15 cellular contexts compared by ENCODE assay signal in the genomic region with DNA sequence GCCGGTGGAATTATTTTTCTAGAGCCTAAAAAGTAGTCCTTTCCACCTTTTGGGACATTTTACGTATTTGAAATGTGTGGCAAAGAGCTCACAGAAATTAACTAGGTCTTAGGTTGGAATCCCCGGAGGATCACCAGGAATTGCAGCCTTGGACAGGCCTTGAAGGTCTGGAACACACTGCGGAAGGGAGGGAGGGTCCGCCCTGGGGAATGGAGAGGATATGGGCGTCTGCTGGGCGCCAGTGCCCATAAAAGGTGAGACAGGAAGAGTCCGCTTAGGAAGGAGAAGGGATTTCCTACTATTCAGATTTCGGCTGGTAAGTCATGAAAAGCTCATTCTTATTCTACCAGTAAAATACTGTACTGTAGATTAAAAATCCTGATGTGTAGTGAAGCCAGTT.
DNase-seq lines count a peak whose midpoint lies in the region; ATAC-seq lines count a peak whose summit lies in the region.
"Had no signal": no experiment of that assay in that cellular context is flagged by ENCODE, and none has a peak within 500 bp of the region (broad histone marks: within the 10 kb centered on the region; RNA-seq: fewer than 3 reads in every experiment).

No MANE protein-coding gene starts in this region.

- no peak overlapping the region for H3K9ac ChIP-seq in skeletal muscle tissue (ENCODE audit: low read depth in 1 of 3, low read length in 3 of 3)
- H3K9ac ChIP-seq: GM23248 had no signal

- H3K4me1 ChIP-seq in SJSA1 (replicated peaks): peaks cover 51% of the 10 kb centered on the region
- peaks cover 14 to 27% (median 25%) of the 10 kb centered on the region in 3 donors for H3K4me1 ChIP-seq in skeletal muscle tissue (ENCODE audit: control insufficient read depth in 3 of 3, insufficient read depth in 3 of 3, low read length in 3 of 3)

- DNase-seq in SJSA1 (ENCODE audit: low read depth in 1 of 2, low spot score in 2 of 2) (peak in 1 of 2 experiments; percentile 55), left ventricle myocardium superior (no peak), NCI-H1417 treated with DMSO at 0.1 percent for 48 hours (lab: John Stamatoyannopoulos, UW) (no peak), NCI-H1694 treated with DMSO at 0.1 percent for 48 hours (lab: John Stamatoyannopoulos, UW) (no peak)
- no peak for DNase-seq in activated effector memory CD4-positive, alpha-beta T cell treated with Interleukin-2 at 50 U/mL for 16 hours
- no peak for DNase-seq in stimulated activated naive CD4-positive, alpha-beta T cell (lab: John Stamatoyannopoulos, UW)
- DNase-seq: activated CD8-positive, alpha-beta memory T cell treated with anti-CD3 and anti-CD28 coated beads, Interleukin-2, amount 50 U/mL, for 4 hours; caudate nucleus; DMS79; GM23248; NCI-H1105 treated with DMSO at 0.1 percent for 48 hours; SW 1271 had no signal

- H3K9me3 ChIP-seq in SJSA1 (replicated peaks) (no peaks in the 10 kb centered on the region), skeletal muscle tissue (ENCODE audit: control insufficient read depth in 3 of 3, low read length in 3 of 3) (no peaks in the 10 kb centered on the region)

- peak overlapping the region; percentile 28 for H3K27ac ChIP-seq in SJSA1
- H3K27ac ChIP-seq in skeletal muscle tissue (ENCODE audit: low read depth, low read length): peak overlapping the region; percentile 66
- H3K27ac ChIP-seq: GM23248 had no signal

- intact Hi-C loops in left ventricle myocardium superior (cut with micrococcal nuclease): loop anchor here (10.0 kb wide), 2 partner anchors 114 to 184 kb away; a partner anchor contains a TSS

- H3K4me3 ChIP-seq in SJSA1 (no peak overlapping the region), skeletal muscle tissue (ENCODE audit: low read length in 3 of 3) (no peak overlapping the region)
- H3K4me3 ChIP-seq: GM23248 had no signal

- H3K27me3 ChIP-seq in SJSA1 (replicated peaks): no peaks in the 10 kb centered on the region
- no peaks in the 10 kb centered on the region for H3K27me3 ChIP-seq in skeletal muscle tissue (ENCODE audit: control insufficient read depth in 3 of 3, insufficient read depth in 3 of 3, low read length in 3 of 3)

- ATAC-seq in GM18861 (IDR thresholded peaks at IDR 0.05; ENCODE audit: unreplicated experiment): peak; percentile 14
- ATAC-seq in left ventricle myocardium superior: peak; percentile 34
- ATAC-seq: activated naive CD4-positive, alpha-beta T cell treated with anti-CD3 and anti-CD28 coated beads, Interleukin-2, amount 50 U/mL, for 72 hours had no signal

- H3K36me3 ChIP-seq in SJSA1 (no peaks in the 10 kb centered on the region), skeletal muscle tissue (ENCODE audit: control insufficient read depth in 3 of 3, insufficient read depth in 3 of 3, low read length in 3 of 3) (no peaks in the 10 kb centered on the region)
